In the genomic region with DNA sequence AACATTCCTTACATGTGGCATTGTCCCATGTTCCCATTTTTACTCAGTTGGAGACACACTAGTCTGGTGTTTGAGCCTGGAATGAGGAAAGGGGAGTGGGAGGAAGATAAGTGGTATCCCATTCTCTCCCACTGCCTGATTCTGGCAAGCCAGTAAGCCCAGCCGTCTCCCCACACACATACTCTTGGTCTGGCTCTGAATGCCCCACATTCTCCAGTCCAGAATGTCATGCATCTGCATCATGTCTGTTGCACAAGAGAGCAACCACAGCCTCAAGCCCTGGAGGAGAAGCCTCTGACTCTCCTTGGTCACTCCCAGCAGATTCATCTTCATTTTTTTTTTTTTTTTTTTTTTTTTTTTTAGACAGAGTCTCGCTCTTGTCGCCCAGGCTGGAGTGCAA, we compare ENCODE assay signal across 10 cellular contexts. TPM values are rescaled to one million over a fixed set of nuclear protein-coding genes. Genes with fewer than 3 reads are reported as not detected.
A peak's percentile ranks its signal among the peaks of the same experiment; 100 is the strongest.
DNase-seq lines count a peak whose midpoint lies in the region; TF ChIP-seq lines count a peak whose summit lies in the region.
"Had no signal": no experiment of that assay in that cellular context is flagged by ENCODE, and none has a peak within 500 bp of the region (broad histone marks: within the 10 kb centered on the region; RNA-seq: fewer than 3 reads in every experiment).

No MANE protein-coding gene starts in this region.

- no peak for TF ChIP-seq CTCF in AG04450 (IDR thresholded peaks at IDR 0.05; ENCODE audit: low read depth, low read length)
- no peak for TF ChIP-seq CTCF in colonic mucosa (IDR thresholded peaks at IDR 0.05)

- no peaks in the 10 kb centered on the region for H3K36me3 ChIP-seq in colonic mucosa
- peaks cover 15% of the 10 kb centered on the region for H3K36me3 ChIP-seq in mesodermal cell (ENCODE audit: control insufficient read depth, insufficient read depth, low read length)

- no peaks in the 10 kb centered on the region for H3K36me3 Mint-ChIP-seq in activated T-helper 1 cell treated with anti-CD3 and anti-CD28 coated beads, Interleukin-12 subunit alpha, Interleukin-12 subunit beta, Interleukin-2, Interleukin-4 antibody, amounts not matched to agents 30 ng/mL and 10 ng/mL and 1 ng/mL, durations not matched to agents 14 hours and 24 hours and 36 hours (ENCODE audit: low read depth)
- H3K36me3 Mint-ChIP-seq in activated CD4-positive, alpha-beta T cell treated with anti-CD3 and anti-CD28 coated beads, Interleukin-2, amount 10 ng/mL, durations not matched to agents 24 days and 14 days (ENCODE audit: low read depth): peaks cover 1% of the 10 kb centered on the region
- H3K36me3 Mint-ChIP-seq: CD4-positive, CD25-positive, alpha-beta regulatory T cell had no signal

- H3K27me3 ChIP-seq in AG04450 (ENCODE audit: control insufficient read depth, insufficient read depth, low read length): no peaks in the 10 kb centered on the region
- no peaks in the 10 kb centered on the region for H3K27me3 ChIP-seq in colonic mucosa

- POLR2A ChIA-PET in AG04450 (lab: Yijun Ruan, JAX): interaction anchor here (0.7 kb wide), 2 partner anchors 20 to 33 kb away, joined by 9 read pairs; no protein-coding TSS in a partner anchor

- 88 to 100% methylated on average over 1 to 2 of the region's 3 CpGs for WGBS in mesodermal cell (ENCODE audit: insufficient coverage in 2 of 2), 2 experiments

- CTCF ChIA-PET in AG04450 (lab: Charles Lee): interaction anchor here (0.7 kb wide), 1 partner anchor 144 kb away, joined by 7 read pairs; no protein-coding TSS in a partner anchor

- peak overlapping the region; percentile 81 for H3K27ac ChIP-seq in AG04450 (ENCODE audit: low read depth, low read length)
- peak overlapping the region; percentile 47 for H3K27ac ChIP-seq in colonic mucosa
- peak overlapping the region; percentile 68 for H3K27ac ChIP-seq in mesodermal cell (ENCODE audit: low read depth, low read length, severe bottlenecking)

- no peak overlapping the region for H3K4me3 ChIP-seq in AG04450 (ENCODE audit: low read depth, low read length)
- no peak overlapping the region for H3K4me3 ChIP-seq in colonic mucosa
- H3K4me3 ChIP-seq in mesodermal cell (ENCODE audit: extremely low read depth, insufficient read depth, low read length, poor library complexity, severe bottlenecking): no peak overlapping the region

- H3K9ac ChIP-seq in colonic mucosa (ENCODE audit: low read depth in 2 of 2, low read length in 2 of 2): no peak overlapping the region

- H3K27me3 Mint-ChIP-seq in activated T-helper 1 cell treated with anti-CD3 and anti-CD28 coated beads, Interleukin-12 subunit alpha, Interleukin-12 subunit beta, Interleukin-2, Interleukin-4 antibody, amounts not matched to agents 30 ng/mL and 10 ng/mL and 1 ng/mL, durations not matched to agents 14 hours and 24 hours and 36 hours (ENCODE audit: insufficient read depth): no peaks in the 10 kb centered on the region
- peaks cover 6% of the 10 kb centered on the region for H3K27me3 Mint-ChIP-seq in activated CD4-positive, alpha-beta T cell treated with anti-CD3 and anti-CD28 coated beads, Interleukin-2, amount 10 ng/mL, durations not matched to agents 24 days and 14 days

- H3K4me1 ChIP-seq in colonic mucosa: no peaks in the 10 kb centered on the region
- H3K4me1 ChIP-seq in mesodermal cell (ENCODE audit: control insufficient read depth, insufficient read depth, low read length, poor library complexity, severe bottlenecking): no peaks in the 10 kb centered on the region

- H3K9me3 Mint-ChIP-seq in activated T-helper 1 cell treated with anti-CD3 and anti-CD28 coated beads, Interleukin-12 subunit alpha, Interleukin-12 subunit beta, Interleukin-2, Interleukin-4 antibody, amounts not matched to agents 30 ng/mL and 10 ng/mL and 1 ng/mL, durations not matched to agents 14 hours and 24 hours and 36 hours: no peaks in the 10 kb centered on the region
- H3K9me3 Mint-ChIP-seq in activated CD4-positive, alpha-beta T cell treated with anti-CD3 and anti-CD28 coated beads, Interleukin-2, amount 10 ng/mL, durations not matched to agents 24 days and 14 days: peaks cover 3% of the 10 kb centered on the region
- H3K9me3 Mint-ChIP-seq: CD4-positive, CD25-positive, alpha-beta regulatory T cell; neural crest cell had no signal

- H3K4me1 Mint-ChIP-seq in activated T-helper 1 cell treated with anti-CD3 and anti-CD28 coated beads, Interleukin-12 subunit alpha, Interleukin-12 subunit beta, Interleukin-2, Interleukin-4 antibody, amounts not matched to agents 30 ng/mL and 10 ng/mL and 1 ng/mL, durations not matched to agents 14 hours and 24 hours and 36 hours (ENCODE audit: low read depth): peaks cover 10% of the 10 kb centered on the region
- peaks cover 4% of the 10 kb centered on the region for H3K4me1 Mint-ChIP-seq in activated CD4-positive, alpha-beta T cell treated with anti-CD3 and anti-CD28 coated beads, Interleukin-2, amount 10 ng/mL, durations not matched to agents 24 days and 14 days
- H3K4me1 Mint-ChIP-seq: CD4-positive, CD25-positive, alpha-beta regulatory T cell; neural crest cell had no signal

- H3K9me3 ChIP-seq in AG04450 (ENCODE audit: control insufficient read depth, insufficient read depth, low read length) (peaks cover 6% of the 10 kb centered on the region), colonic mucosa (no peaks in the 10 kb centered on the region), mesodermal cell (ENCODE audit: control insufficient read depth, low read length) (no peaks in the 10 kb centered on the region)

- intact Hi-C loops in colonic mucosa (cut with DNase I): no loop called here
- intact Hi-C loops in activated T-helper 1 cell treated with anti-CD3 and anti-CD28 coated beads, Interleukin-12 subunit alpha, Interleukin-12 subunit beta, Interleukin-2, Interleukin-4 antibody, amounts not matched to agents 30 ng/mL and 10 ng/mL and 1 ng/mL, durations not matched to agents 14 hours and 24 hours and 36 hours (cut with micrococcal nuclease): no loop called here
- intact Hi-C loops in activated CD4-positive, alpha-beta T cell treated with anti-CD3 and anti-CD28 coated beads, Interleukin-2, amount 10 ng/mL, durations not matched to agents 24 days and 14 days (cut with micrococcal nuclease): no loop called here

- DNase-seq in AG04450 (ENCODE audit: low read depth, low spot score): peak; percentile 97
- peak; percentile 96 for DNase-seq in MV-4-11 (lab: John Stamatoyannopoulos, UW)
- DNase-seq in colonic mucosa: peak; percentile 27
- no peak for DNase-seq in activated T-helper 1 cell treated with anti-CD3 and anti-CD28 coated beads, Interleukin-12 subunit alpha, Interleukin-12 subunit beta, Interleukin-2, Interleukin-4 antibody, amounts not matched to agents 30 ng/mL and 10 ng/mL and 1 ng/mL, durations not matched to agents 14 hours and 24 hours and 36 hours (ENCODE audit: low spot score)
- DNase-seq in DMS 273 treated with DMSO at 0.1 percent for 48 hours (lab: John Stamatoyannopoulos, UW): no peak
- no peak for DNase-seq in activated CD4-positive, alpha-beta T cell treated with anti-CD3 and anti-CD28 coated beads, Interleukin-2, amount 10 ng/mL, durations not matched to agents 24 days and 14 days
- no peak for DNase-seq in NCI-H82 (lab: John Stamatoyannopoulos, UW)
- DNase-seq: CD4-positive, CD25-positive, alpha-beta regulatory T cell had no signal

- H3K4me3 Mint-ChIP-seq in activated T-helper 1 cell treated with anti-CD3 and anti-CD28 coated beads, Interleukin-12 subunit alpha, Interleukin-12 subunit beta, Interleukin-2, Interleukin-4 antibody, amounts not matched to agents 30 ng/mL and 10 ng/mL and 1 ng/mL, durations not matched to agents 14 hours and 24 hours and 36 hours: no peak overlapping the region
- no peak overlapping the region for H3K4me3 Mint-ChIP-seq in activated CD4-positive, alpha-beta T cell treated with anti-CD3 and anti-CD28 coated beads, Interleukin-2, amount 10 ng/mL, durations not matched to agents 24 days and 14 days
- H3K4me3 Mint-ChIP-seq: CD4-positive, CD25-positive, alpha-beta regulatory T cell; neural crest cell had no signal

- H3K27ac Mint-ChIP-seq in activated T-helper 1 cell treated with anti-CD3 and anti-CD28 coated beads, Interleukin-12 subunit alpha, Interleukin-12 subunit beta, Interleukin-2, Interleukin-4 antibody, amounts not matched to agents 30 ng/mL and 10 ng/mL and 1 ng/mL, durations not matched to agents 14 hours and 24 hours and 36 hours: no peak overlapping the region
- no peak overlapping the region for H3K27ac Mint-ChIP-seq in activated CD4-positive, alpha-beta T cell treated with anti-CD3 and anti-CD28 coated beads, Interleukin-2, amount 10 ng/mL, durations not matched to agents 24 days and 14 days
- H3K27ac Mint-ChIP-seq: CD4-positive, CD25-positive, alpha-beta regulatory T cell had no signal

RNA-seq across cellular contexts. Expression of gene DRAM1, which starts 48.0 kb away (rescaled TPM):
- polyA plus RNA-seq in AG04450 (2011; rRNA removed): 54.9 and 57.5 TPM in 2 replicates
- 39.1 and 46.2 TPM in 2 replicates for polyA minus RNA-seq in AG04450 (2011; rRNA and poly(A)+ RNA removed)
- 10 to 100 TPM in 1 of 2 donors, 1 to 10 TPM in 1; 4.0 to 10.0 TPM for total RNA-seq in colonic mucosa
- 28.6 TPM for polyA plus RNA-seq in mesodermal cell (2013, experiment 1 of 2)
- 23.0 TPM for polyA plus RNA-seq in mesodermal cell (2013, experiment 2 of 2)
- total RNA-seq in activated T-helper 1 cell treated with anti-CD3 and anti-CD28 coated beads, Interleukin-12 subunit alpha, Interleukin-12 subunit beta, Interleukin-2, Interleukin-4 antibody, amounts not matched to agents 30 ng/mL and 10 ng/mL and 1 ng/mL, durations not matched to agents 14 hours and 24 hours and 36 hours: 3.2 and 4.1 TPM in 2 replicates
- total RNA-seq in activated CD4-positive, alpha-beta T cell treated with anti-CD3 and anti-CD28 coated beads, Interleukin-2, amount 10 ng/mL, durations not matched to agents 24 days and 14 days: 4.3 and 4.6 TPM in 2 replicates

Comparison
In these comparisons a context has a peak if more than half of its experiments do, and no peak if none do; other contexts are left out.
1. DNase-seq: peak in AG04450 (single experiment), MV-4-11 (single experiment) and colonic mucosa (single experiment); none in activated T-helper 1 cell treated with anti-CD3 and anti-CD28 coated beads, Interleukin-12 subunit alpha, Interleukin-12 subunit beta, Interleukin-2, Interleukin-4 antibody, amounts not matched to agents 30 ng/mL and 10 ng/mL and 1 ng/mL, durations not matched to agents 14 hours and 24 hours and 36 hours (single experiment), DMS 273 treated with DMSO at 0.1 percent for 48 hours (single experiment), activated CD4-positive, alpha-beta T cell treated with anti-CD3 and anti-CD28 coated beads, Interleukin-2, amount 10 ng/mL, durations not matched to agents 24 days and 14 days (single experiment) and NCI-H82 (single experiment).
2. Peak in every context shown above with its lines, with median percentiles within 50 percentile points of each other: H3K27ac ChIP-seq.